Comparison of ENCODE assay signal across 1 cellular context in the genomic region with DNA sequence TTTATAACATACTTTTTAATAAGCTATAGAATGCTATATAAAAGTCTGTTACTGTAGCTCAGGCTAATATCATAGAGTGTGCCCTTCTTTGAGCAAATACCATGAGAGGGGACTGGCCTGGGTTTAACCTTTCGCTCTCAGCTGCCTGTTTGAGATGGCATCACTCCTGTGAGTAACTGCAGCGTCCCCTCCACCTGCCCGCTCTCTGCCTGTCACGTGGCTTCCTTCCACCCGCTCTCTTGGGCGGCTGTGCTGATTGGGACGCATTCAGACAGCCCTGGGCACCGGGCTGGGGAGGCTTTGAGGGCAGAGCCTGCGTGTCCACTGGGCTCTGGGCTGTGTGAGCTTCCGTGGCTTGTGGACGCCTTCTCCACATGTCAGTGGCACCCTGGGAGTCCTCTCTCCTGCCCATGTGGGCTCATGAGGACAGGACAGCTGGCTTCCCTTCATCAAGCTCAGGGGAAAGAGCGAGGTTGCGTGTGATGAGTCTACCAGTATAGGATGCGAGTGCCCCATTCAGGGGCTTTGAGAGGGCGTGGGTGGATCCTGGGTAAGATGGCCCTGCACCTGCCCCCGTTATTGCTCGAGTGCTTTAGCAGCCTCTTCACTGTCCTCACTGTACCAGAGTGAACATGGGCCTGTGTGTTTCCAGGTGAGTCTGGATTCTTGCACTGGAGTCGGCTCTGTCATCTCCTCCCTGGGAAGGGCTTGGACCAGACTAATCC.
TF ChIP-seq lines count a peak whose summit lies in the region.

No MANE protein-coding gene starts in this region.

TF ChIP-seq in HepG2, 621 proteins besides CTCF, POLR2A, EP300 and RAD21 (continues in another document):
- 0 out of 2 replicates have a peak, but pooled peaks have one; percentile 32 for TF ChIP-seq JUN (CRISPR knock-in tag; IDR thresholded peaks at IDR 0.05)
- TF ChIP-seq ZNF577 (CRISPR knock-in tag; IDR thresholded peaks at IDR 0.05; ENCODE audit: borderline replicate concordance, low read depth): 0 out of 2 replicates have a peak, but pooled peaks have one; percentile 14
- TF ChIP-seq MAX (IDR thresholded peaks at IDR 0.05): 0 out of 2 replicates have a peak, but pooled peaks have one; percentile 23
- TF ChIP-seq SRSF1 (optimal IDR thresholded peaks at IDR 0.05; ENCODE audit: low read depth, low read length): peak; percentile 4
- TF ChIP-seq, protein P1, sequence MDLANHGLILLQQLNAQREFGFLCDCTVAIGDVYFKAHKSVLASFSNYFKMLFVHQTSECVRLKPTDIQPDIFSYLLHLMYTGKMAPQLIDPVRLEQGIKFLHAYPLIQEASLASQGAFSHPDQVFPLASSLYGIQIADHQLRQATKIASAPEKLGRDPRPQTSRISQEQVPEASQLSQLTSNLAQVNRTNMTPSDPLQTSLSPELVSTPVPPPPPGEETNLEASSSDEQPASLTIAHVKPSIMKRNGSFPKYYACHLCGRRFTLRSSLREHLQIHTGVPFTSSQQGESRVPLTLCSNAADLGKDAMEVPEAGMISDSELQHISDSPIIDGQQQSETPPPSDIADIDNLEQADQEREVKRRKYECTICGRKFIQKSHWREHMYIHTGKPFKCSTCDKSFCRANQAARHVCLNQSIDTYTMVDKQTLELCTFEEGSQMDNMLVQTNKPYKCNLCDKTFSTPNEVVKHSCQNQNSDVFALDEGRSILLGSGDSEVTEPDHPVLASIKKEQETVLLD (CRISPR knock-in tag; IDR thresholded peaks at IDR 0.05; ENCODE audit: low read depth): 0 out of 2 replicates have a peak, but pooled peaks have one; percentile 22
- 0 out of 2 replicates have a peak, but pooled peaks have one; percentile 8 for TF ChIP-seq ZNF510 (CRISPR knock-in tag; IDR thresholded peaks at IDR 0.05; ENCODE audit: low read depth)
- TF ChIP-seq ZXDC (CRISPR knock-in tag; IDR thresholded peaks at IDR 0.05): peak; percentile 84
- TF ChIP-seq ZNF282 (IDR thresholded peaks at IDR 0.05; ENCODE audit: partially characterized antibody): no peak
- TF ChIP-seq FOSL2 (CRISPR knock-in tag; IDR thresholded peaks at IDR 0.05): no peak
- no peak; a peak in 1 of 4 replicates for TF ChIP-seq KLF16 (CRISPR knock-in tag; IDR thresholded peaks at IDR 0.05)
- 0 out of 2 replicates have a peak, but pooled peaks have one; percentile 66 for TF ChIP-seq ZNF235 (CRISPR knock-in tag; IDR thresholded peaks at IDR 0.05; ENCODE audit: borderline replicate concordance)
- TF ChIP-seq ZC3H13 (CRISPR knock-in tag; IDR thresholded peaks at IDR 0.05): peak; percentile 51; the same call in 1 of the 2 replicates
- TF ChIP-seq, protein P2, sequence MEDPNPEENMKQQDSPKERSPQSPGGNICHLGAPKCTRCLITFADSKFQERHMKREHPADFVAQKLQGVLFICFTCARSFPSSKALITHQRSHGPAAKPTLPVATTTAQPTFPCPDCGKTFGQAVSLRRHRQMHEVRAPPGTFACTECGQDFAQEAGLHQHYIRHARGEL (CRISPR knock-in tag; IDR thresholded peaks at IDR 0.05): peak; percentile 29; the same call in 1 of the 2 replicates
- 0 out of 2 replicates have a peak, but pooled peaks have one; percentile 47 for TF ChIP-seq AKAP8 (CRISPR knock-in tag; IDR thresholded peaks at IDR 0.05)
- TF ChIP-seq, protein P3, sequence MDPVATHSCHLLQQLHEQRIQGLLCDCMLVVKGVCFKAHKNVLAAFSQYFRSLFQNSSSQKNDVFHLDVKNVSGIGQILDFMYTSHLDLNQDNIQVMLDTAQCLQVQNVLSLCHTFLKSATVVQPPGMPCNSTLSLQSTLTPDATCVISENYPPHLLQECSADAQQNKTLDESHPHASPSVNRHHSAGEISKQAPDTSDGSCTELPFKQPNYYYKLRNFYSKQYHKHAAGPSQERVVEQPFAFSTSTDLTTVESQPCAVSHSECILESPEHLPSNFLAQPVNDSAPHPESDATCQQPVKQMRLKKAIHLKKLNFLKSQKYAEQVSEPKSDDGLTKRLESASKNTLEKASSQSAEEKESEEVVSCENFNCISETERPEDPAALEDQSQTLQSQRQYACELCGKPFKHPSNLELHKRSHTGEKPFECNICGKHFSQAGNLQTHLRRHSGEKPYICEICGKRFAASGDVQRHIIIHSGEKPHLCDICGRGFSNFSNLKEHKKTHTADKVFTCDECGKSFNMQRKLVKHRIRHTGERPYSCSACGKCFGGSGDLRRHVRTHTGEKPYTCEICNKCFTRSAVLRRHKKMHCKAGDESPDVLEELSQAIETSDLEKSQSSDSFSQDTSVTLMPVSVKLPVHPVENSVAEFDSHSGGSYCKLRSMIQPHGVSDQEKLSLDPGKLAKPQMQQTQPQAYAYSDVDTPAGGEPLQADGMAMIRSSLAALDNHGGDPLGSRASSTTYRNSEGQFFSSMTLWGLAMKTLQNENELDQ (CRISPR knock-in tag; IDR thresholded peaks at IDR 0.05; ENCODE audit: borderline replicate concordance): peak; percentile 10; the same call in 1 of the 2 replicates
- TF ChIP-seq ZBTB3 (CRISPR knock-in tag; IDR thresholded peaks at IDR 0.05; ENCODE audit: borderline replicate concordance, low read depth): 0 out of 2 replicates have a peak, but pooled peaks have one; percentile 19
- peak; percentile 68; the same call in 1 of the 2 replicates for TF ChIP-seq PAWR (CRISPR knock-in tag; IDR thresholded peaks at IDR 0.05; ENCODE audit: borderline replicate concordance)
- TF ChIP-seq ZNF780A (CRISPR knock-in tag; IDR thresholded peaks at IDR 0.05): 0 out of 2 replicates have a peak, but pooled peaks have one; percentile 15
- peak; percentile 60; the same call in 1 of the 2 replicates for TF ChIP-seq KDM5B (CRISPR knock-in tag; IDR thresholded peaks at IDR 0.05; ENCODE audit: borderline replicate concordance)
- 0 out of 2 replicates have a peak, but pooled peaks have one; percentile 79 for TF ChIP-seq ZNF432 (CRISPR knock-in tag; IDR thresholded peaks at IDR 0.05; ENCODE audit: borderline replicate concordance)
- TF ChIP-seq MEIS1 (CRISPR knock-in tag; IDR thresholded peaks at IDR 0.05; ENCODE audit: borderline replicate concordance): 0 out of 2 replicates have a peak, but pooled peaks have one; percentile 3
- TF ChIP-seq NFIC (IDR thresholded peaks at IDR 0.05; ENCODE audit: low read length): no peak
- TF ChIP-seq RXRA (CRISPR knock-in tag; IDR thresholded peaks at IDR 0.05): 0 out of 2 replicates have a peak, but pooled peaks have one; percentile 12
- TF ChIP-seq ZNF563 (CRISPR knock-in tag; IDR thresholded peaks at IDR 0.05): 0 out of 2 replicates have a peak, but pooled peaks have one; percentile 3
- TF ChIP-seq ZNF776 (CRISPR knock-in tag; IDR thresholded peaks at IDR 0.05): peak; percentile 82; the same call in 1 of the 2 replicates
- TF ChIP-seq SP1 (IDR thresholded peaks at IDR 0.05): no peak
- TF ChIP-seq SP1 (CRISPR knock-in tag; IDR thresholded peaks at IDR 0.05): no peak
- peak; percentile 41 for TF ChIP-seq MED8 (CRISPR knock-in tag; IDR thresholded peaks at IDR 0.05; ENCODE audit: insufficient replicate concordance)
- TF ChIP-seq MED1 (CRISPR knock-in tag; IDR thresholded peaks at IDR 0.05): no peak
- TF ChIP-seq ZNF704 (CRISPR knock-in tag; IDR thresholded peaks at IDR 0.05; ENCODE audit: borderline replicate concordance): 0 out of 2 replicates have a peak, but pooled peaks have one; percentile 28
- TF ChIP-seq, protein P4, sequence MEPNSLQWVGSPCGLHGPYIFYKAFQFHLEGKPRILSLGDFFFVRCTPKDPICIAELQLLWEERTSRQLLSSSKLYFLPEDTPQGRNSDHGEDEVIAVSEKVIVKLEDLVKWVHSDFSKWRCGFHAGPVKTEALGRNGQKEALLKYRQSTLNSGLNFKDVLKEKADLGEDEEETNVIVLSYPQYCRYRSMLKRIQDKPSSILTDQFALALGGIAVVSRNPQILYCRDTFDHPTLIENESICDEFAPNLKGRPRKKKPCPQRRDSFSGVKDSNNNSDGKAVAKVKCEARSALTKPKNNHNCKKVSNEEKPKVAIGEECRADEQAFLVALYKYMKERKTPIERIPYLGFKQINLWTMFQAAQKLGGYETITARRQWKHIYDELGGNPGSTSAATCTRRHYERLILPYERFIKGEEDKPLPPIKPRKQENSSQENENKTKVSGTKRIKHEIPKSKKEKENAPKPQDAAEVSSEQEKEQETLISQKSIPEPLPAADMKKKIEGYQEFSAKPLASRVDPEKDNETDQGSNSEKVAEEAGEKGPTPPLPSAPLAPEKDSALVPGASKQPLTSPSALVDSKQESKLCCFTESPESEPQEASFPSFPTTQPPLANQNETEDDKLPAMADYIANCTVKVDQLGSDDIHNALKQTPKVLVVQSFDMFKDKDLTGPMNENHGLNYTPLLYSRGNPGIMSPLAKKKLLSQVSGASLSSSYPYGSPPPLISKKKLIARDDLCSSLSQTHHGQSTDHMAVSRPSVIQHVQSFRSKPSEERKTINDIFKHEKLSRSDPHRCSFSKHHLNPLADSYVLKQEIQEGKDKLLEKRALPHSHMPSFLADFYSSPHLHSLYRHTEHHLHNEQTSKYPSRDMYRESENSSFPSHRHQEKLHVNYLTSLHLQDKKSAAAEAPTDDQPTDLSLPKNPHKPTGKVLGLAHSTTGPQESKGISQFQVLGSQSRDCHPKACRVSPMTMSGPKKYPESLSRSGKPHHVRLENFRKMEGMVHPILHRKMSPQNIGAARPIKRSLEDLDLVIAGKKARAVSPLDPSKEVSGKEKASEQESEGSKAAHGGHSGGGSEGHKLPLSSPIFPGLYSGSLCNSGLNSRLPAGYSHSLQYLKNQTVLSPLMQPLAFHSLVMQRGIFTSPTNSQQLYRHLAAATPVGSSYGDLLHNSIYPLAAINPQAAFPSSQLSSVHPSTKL (CRISPR knock-in tag; IDR thresholded peaks at IDR 0.05): no peak
- peak; percentile 8; the same call in 1 of the 2 replicates for TF ChIP-seq SALL1 (CRISPR knock-in tag; IDR thresholded peaks at IDR 0.05)
- TF ChIP-seq MEIS2 (CRISPR knock-in tag; IDR thresholded peaks at IDR 0.05): no peak
- TF ChIP-seq ZNF382 (CRISPR knock-in tag; IDR thresholded peaks at IDR 0.05; ENCODE audit: borderline replicate concordance): no peak
- TF ChIP-seq ZNF562 (CRISPR knock-in tag; IDR thresholded peaks at IDR 0.05; ENCODE audit: borderline replicate concordance): no peak
- TF ChIP-seq GLI4 (CRISPR knock-in tag; IDR thresholded peaks at IDR 0.05; ENCODE audit: borderline replicate concordance): no peak
- TF ChIP-seq ZNF17 (CRISPR knock-in tag; IDR thresholded peaks at IDR 0.05): no peak
- TF ChIP-seq RFXAP (CRISPR knock-in tag; IDR thresholded peaks at IDR 0.05; ENCODE audit: borderline replicate concordance): no peak
- TF ChIP-seq, protein P5, sequence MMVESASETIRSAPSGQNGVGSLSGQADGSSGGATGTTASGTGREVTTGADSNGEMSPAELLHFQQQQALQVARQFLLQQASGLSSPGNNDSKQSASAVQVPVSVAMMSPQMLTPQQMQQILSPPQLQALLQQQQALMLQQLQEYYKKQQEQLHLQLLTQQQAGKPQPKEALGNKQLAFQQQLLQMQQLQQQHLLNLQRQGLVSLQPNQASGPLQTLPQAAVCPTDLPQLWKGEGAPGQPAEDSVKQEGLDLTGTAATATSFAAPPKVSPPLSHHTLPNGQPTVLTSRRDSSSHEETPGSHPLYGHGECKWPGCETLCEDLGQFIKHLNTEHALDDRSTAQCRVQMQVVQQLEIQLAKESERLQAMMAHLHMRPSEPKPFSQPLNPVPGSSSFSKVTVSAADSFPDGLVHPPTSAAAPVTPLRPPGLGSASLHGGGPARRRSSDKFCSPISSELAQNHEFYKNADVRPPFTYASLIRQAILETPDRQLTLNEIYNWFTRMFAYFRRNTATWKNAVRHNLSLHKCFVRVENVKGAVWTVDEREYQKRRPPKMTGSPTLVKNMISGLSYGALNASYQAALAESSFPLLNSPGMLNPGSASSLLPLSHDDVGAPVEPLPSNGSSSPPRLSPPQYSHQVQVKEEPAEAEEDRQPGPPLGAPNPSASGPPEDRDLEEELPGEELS (CRISPR knock-in tag; IDR thresholded peaks at IDR 0.05): no peak
- no peak for TF ChIP-seq ZNF841 (CRISPR knock-in tag; IDR thresholded peaks at IDR 0.05; ENCODE audit: borderline replicate concordance)
- peak; percentile 71; the same call in 1 of the 2 replicates for TF ChIP-seq ZBTB38 (CRISPR knock-in tag; IDR thresholded peaks at IDR 0.05)
- TF ChIP-seq BORCS8-MEF2B (CRISPR knock-in tag; IDR thresholded peaks at IDR 0.05): peak; percentile 46; the same call in 1 of the 2 replicates
- no peak for TF ChIP-seq GTF2F1 (IDR thresholded peaks at IDR 0.05; ENCODE audit: low read length)
